8 cellular contexts compared by ENCODE assay signal in genomic region chr1:20507248-20507563, GRCh38. TPM values are rescaled to one million over a fixed set of nuclear protein-coding genes. Genes with fewer than 3 reads are reported as not detected.
DNase-seq lines count a peak whose midpoint lies in the region; ATAC-seq, FAIRE-seq and TF ChIP-seq lines count a peak whose summit lies in the region.

No MANE protein-coding gene starts in this region.

- no peak for TF ChIP-seq POLR2A in H54 (IDR thresholded peaks at IDR 0.05; ENCODE audit: low read depth, low read length)

- H3K9ac ChIP-seq in BLaER1 = peak overlapping the region; percentile 90

- H4K20me1 ChIP-seq in BLaER1 = peaks cover 43% of the 10 kb centered on the region; the same call in 1 of the 2 replicates
- H4K20me1 ChIP-seq in hepatocyte (ENCODE audit: insufficient read depth, poor library complexity, severe bottlenecking) = peaks cover 15% of the 10 kb centered on the region

- H3K9me3 Mint-ChIP-seq in stimulated activated naive CD8-positive, alpha-beta T cell treated with anti-CD3 and anti-CD28 coated beads, Interleukin-15, amount 100 ng/mL, for 72 hours = no peaks in the 10 kb centered on the region

- H3K4me1 Mint-ChIP-seq in stimulated activated naive CD8-positive, alpha-beta T cell treated with anti-CD3 and anti-CD28 coated beads, Interleukin-15, amount 100 ng/mL, for 72 hours = peaks cover 37% of the 10 kb centered on the region

- H2AFZ ChIP-seq in hepatocyte = peak overlapping the region; percentile 72

- peaks cover 38% of the 10 kb centered on the region for H3K36me3 ChIP-seq in BLaER1
- peaks cover 23% of the 10 kb centered on the region for H3K36me3 ChIP-seq in WERI-Rb-1
- H3K36me3 ChIP-seq in hepatocyte (replicated peaks; ENCODE audit: insufficient read depth, low read depth) = no peaks in the 10 kb centered on the region

- H3K4me3 ChIP-seq in BLaER1 (peak overlapping the region; percentile 97), WERI-Rb-1 (ENCODE audit: low read depth, low read length) (peak overlapping the region; percentile 87), hepatocyte (peak overlapping the region; percentile 65)

- peaks cover 41% of the 10 kb centered on the region for H3K79me2 ChIP-seq in hepatocyte

- no peaks in the 10 kb centered on the region for H3K27me3 Mint-ChIP-seq in stimulated activated naive CD8-positive, alpha-beta T cell treated with anti-CD3 and anti-CD28 coated beads, Interleukin-15, amount 100 ng/mL, for 72 hours

- H3K27ac ChIP-seq in BLaER1 (0 out of 2 replicates have a peak overlapping the region, but pooled peaks have one; percentile 74), WERI-Rb-1 (peak overlapping the region; percentile 71), hepatocyte (peak overlapping the region; percentile 80)

- no peaks in the 10 kb centered on the region for H3K27me3 ChIP-seq in BLaER1
- no peaks in the 10 kb centered on the region for H3K27me3 ChIP-seq in WERI-Rb-1 (ENCODE audit: insufficient read depth, low read depth, severe bottlenecking)
- H3K27me3 ChIP-seq in hepatocyte = no peaks in the 10 kb centered on the region

- peak overlapping the region; percentile 88 to 90 for H3K4me3 Mint-ChIP-seq in stimulated activated naive CD8-positive, alpha-beta T cell treated with anti-CD3 and anti-CD28 coated beads, Interleukin-15, amount 100 ng/mL, for 72 hours

- WGBS in hepatocyte (ENCODE audit: low lambda C conversion rate, missing lambda C conversion rate) = 63% methylated on average over 5 of the region's 5 CpGs

- no peaks in the 10 kb centered on the region for H3K9me2 ChIP-seq in hepatocyte (replicated peaks; ENCODE audit: insufficient read depth)

- DNase-seq in H54 (ENCODE audit: insufficient read length, low spot score) (no peak), WERI-Rb-1 (no peak), hepatocyte (ENCODE audit: low spot score) (no peak), NCI-H1436 treated with DMSO at 0.1 percent for 48 hours (lab: John Stamatoyannopoulos, UW) (no peak), A172 (ENCODE audit: low spot score) (no peak), DMS53 treated with DMSO at 0.1 percent for 48 hours (lab: John Stamatoyannopoulos, UW; ENCODE audit: unreplicated experiment) (no peak)
- no peak for DNase-seq in stimulated activated naive CD8-positive, alpha-beta T cell treated with anti-CD3 and anti-CD28 coated beads, Interleukin-15, amount 100 ng/mL, for 72 hours

- peak overlapping the region; percentile 94 to 97 for H3K27ac Mint-ChIP-seq in stimulated activated naive CD8-positive, alpha-beta T cell treated with anti-CD3 and anti-CD28 coated beads, Interleukin-15, amount 100 ng/mL, for 72 hours

- no peak for TF ChIP-seq CTCF in WERI-Rb-1 (IDR thresholded peaks at IDR 0.05; ENCODE audit: low read depth, low read length)
- no peak for TF ChIP-seq CTCF in hepatocyte (IDR thresholded peaks at IDR 0.05; ENCODE audit: poor library complexity)

- peak overlapping the region; percentile 97 for H3K4me2 ChIP-seq in BLaER1
- H3K4me2 ChIP-seq in hepatocyte = peak overlapping the region; percentile 89

- peak; percentile 10 for ATAC-seq in stimulated activated naive CD8-positive, alpha-beta T cell treated with anti-CD3 and anti-CD28 coated beads, Interleukin-15, amount 100 ng/mL, for 72 hours

- H3K9me3 ChIP-seq in BLaER1 (no peaks in the 10 kb centered on the region), WERI-Rb-1 (ENCODE audit: severe bottlenecking) (no peaks in the 10 kb centered on the region), hepatocyte (ENCODE audit: low read depth) (no peaks in the 10 kb centered on the region)

- H3K4me1 ChIP-seq in BLaER1 (peaks cover 34% of the 10 kb centered on the region), hepatocyte (ENCODE audit: insufficient read depth) (peaks cover 14% of the 10 kb centered on the region)

- peak; percentile 52 for FAIRE-seq in H54 (lab: Jason Lieb, UNC)

RNA-seq across cellular contexts. Expression of gene MUL1, which starts 0.7 kb away (rescaled TPM):
- total RNA-seq in hepatocyte = 40.1 and 44.8 TPM in 2 replicates
- 47.4 and 48.1 TPM in 2 replicates for polyA plus RNA-seq in hepatocyte
- 26.6 and 26.9 TPM in 2 replicates for total RNA-seq in A172 (2014; rRNA removed; shearing (Covaris generic))

RNA-seq across cellular contexts. Expression of gene CAMK2N1, which starts 21.2 kb away (rescaled TPM):
- total RNA-seq in hepatocyte = 38.5 and 41.7 TPM in 2 replicates
- 39.4 and 45.5 TPM in 2 replicates for polyA plus RNA-seq in hepatocyte
- total RNA-seq in A172 (2014; rRNA removed; shearing (Covaris generic)) = 2.9 and 3.6 TPM in 2 replicates

RNA-seq across cellular contexts. Expression of gene FAM43B, which starts 45.2 kb away (rescaled TPM):
- 0.10 and 0.28 TPM in 2 replicates for total RNA-seq in hepatocyte
- 0.81 and 1.3 TPM in 2 replicates for polyA plus RNA-seq in hepatocyte
- 0.09 and 0.12 TPM in 2 replicates for total RNA-seq in A172 (2014; rRNA removed; shearing (Covaris generic))
